ENCODE assay signal across 8 cellular contexts in the genomic region with DNA sequence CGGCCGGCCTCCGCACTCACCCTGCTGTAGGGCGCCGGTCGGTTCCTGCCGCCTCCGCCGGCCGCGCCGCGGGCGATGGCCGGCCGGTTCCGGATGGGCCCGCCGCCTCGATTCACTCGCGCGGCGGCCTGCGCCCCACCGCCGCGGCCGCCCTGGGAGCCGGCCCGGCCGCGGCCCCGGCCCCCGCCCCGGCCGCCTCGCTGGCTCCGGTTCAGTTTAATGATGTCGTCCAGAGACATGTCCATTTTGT. TPM values are rescaled to one million over a fixed set of nuclear protein-coding genes. Genes with fewer than 3 reads are reported as not detected.
DNase-seq lines count a peak whose midpoint lies in the region; FAIRE-seq and TF ChIP-seq lines count a peak whose summit lies in the region.

No MANE protein-coding gene starts in this region.

- H3K9me3 ChIP-seq in kidney (ENCODE audit: control insufficient read depth in 1 of 2, low read length in 2 of 2), result no peaks in the 10 kb centered on the region

- H3K9me3 Mint-ChIP-seq in dendritic cell treated with granulocyte-macrophage colony-stimulating factor and Interleukin-4, amounts not matched to agents 40 ng/mL and 50 ng/mL, for 4 days, result no peaks in the 10 kb centered on the region
- no peaks in the 10 kb centered on the region for H3K9me3 Mint-ChIP-seq in osteocyte (ENCODE audit: unreplicated experiment)

- H3K9ac ChIP-seq in kidney (ENCODE audit: low read length in 2 of 2), result no peak overlapping the region

- H3K27ac ChIP-seq in HL-60 (replicated peaks) (no peak overlapping the region), kidney (ENCODE audit: low read depth in 2 of 2, low read length in 2 of 2) (no peak overlapping the region)

- peaks cover 86% of the 10 kb centered on the region for H3K36me3 Mint-ChIP-seq in dendritic cell treated with granulocyte-macrophage colony-stimulating factor and Interleukin-4, amounts not matched to agents 40 ng/mL and 50 ng/mL, for 4 days (ENCODE audit: low read depth)
- H3K36me3 Mint-ChIP-seq in osteocyte (ENCODE audit: unreplicated experiment), result peaks cover 20% of the 10 kb centered on the region

- H3K4me3 ChIP-seq in GM08714 (ENCODE audit: low read length) (peak overlapping the region; percentile 68), HL-60 (replicated peaks; ENCODE audit: insufficient read depth, low read length) (peak overlapping the region; percentile 85), kidney (ENCODE audit: low read length in 2 of 2) (no peak overlapping the region)

- peaks cover 16 to 26% of the 10 kb centered on the region in 2 donors for H3K36me3 ChIP-seq in kidney (ENCODE audit: control insufficient read depth in 1 of 2, insufficient read depth in 2 of 2, low read length in 2 of 2)

- peaks cover 40% of the 10 kb centered on the region for H3K4me1 Mint-ChIP-seq in dendritic cell treated with granulocyte-macrophage colony-stimulating factor and Interleukin-4, amounts not matched to agents 40 ng/mL and 50 ng/mL, for 4 days (ENCODE audit: low read depth)
- peaks cover 20% of the 10 kb centered on the region for H3K4me1 Mint-ChIP-seq in osteocyte (ENCODE audit: unreplicated experiment)

- peak overlapping the region; percentile 98 for H3K27ac Mint-ChIP-seq in dendritic cell treated with granulocyte-macrophage colony-stimulating factor and Interleukin-4, amounts not matched to agents 40 ng/mL and 50 ng/mL, for 4 days
- H3K27ac Mint-ChIP-seq in osteocyte (ENCODE audit: unreplicated experiment), result peak overlapping the region; percentile 93

- DNase-seq in HL-60 (ENCODE audit: low read depth in 1 of 2, low spot score in 1 of 2), result no peak
- DNase-seq in osteocyte (ENCODE audit: extremely low spot score, unreplicated experiment), result no peak
- DNase-seq in kidney, result no peak
- DNase-seq in cortex of kidney (lab: John Stamatoyannopoulos, UW), result no peak
- no peak for DNase-seq in NCI-H1694 treated with DMSO at 0.1 percent for 48 hours (lab: John Stamatoyannopoulos, UW)
- no peak for DNase-seq in D341Med (ENCODE audit: low spot score)

- no peak for FAIRE-seq in kidney (lab: Jason Lieb, UNC)

- H3K4me1 ChIP-seq in kidney (ENCODE audit: control insufficient read depth in 1 of 2, insufficient read depth in 1 of 2, low read depth in 1 of 2, low read length in 2 of 2), result peaks cover 5% of the 10 kb centered on the region in 2 donors

- H3K27me3 ChIP-seq in HL-60 (ENCODE audit: insufficient read depth, poor library complexity, severe bottlenecking), result no peaks in the 10 kb centered on the region

- H3K4me3 Mint-ChIP-seq in dendritic cell treated with granulocyte-macrophage colony-stimulating factor and Interleukin-4, amounts not matched to agents 40 ng/mL and 50 ng/mL, for 4 days, result peak overlapping the region; percentile 92
- peak overlapping the region; percentile 90 for H3K4me3 Mint-ChIP-seq in osteocyte (ENCODE audit: unreplicated experiment)

- no peaks in the 10 kb centered on the region for H3K27me3 Mint-ChIP-seq in dendritic cell treated with granulocyte-macrophage colony-stimulating factor and Interleukin-4, amounts not matched to agents 40 ng/mL and 50 ng/mL, for 4 days
- H3K27me3 Mint-ChIP-seq in osteocyte (ENCODE audit: unreplicated experiment), result no peaks in the 10 kb centered on the region

- TF ChIP-seq CTCF in HL-60 (IDR thresholded peaks at IDR 0.05; ENCODE audit: insufficient read depth, low read length), result no peak
- TF ChIP-seq CTCF in osteocyte (IDR thresholded peaks at IDR 0.05), result no peak
- TF ChIP-seq CTCF in kidney (IDR thresholded peaks at IDR 0.05; ENCODE audit: borderline replicate concordance, extremely low read depth, insufficient read depth), result no peak

- intact Hi-C loops in dendritic cell treated with granulocyte-macrophage colony-stimulating factor and Interleukin-4, amounts not matched to agents 40 ng/mL and 50 ng/mL, for 4 days (cut with micrococcal nuclease), result loop anchor here (1.0 to 5.0 kb wide), 3 partner anchors 20 to 36 kb away; partner anchors contain the start of genes ARHGDIA, MAFG and P4HB
- intact Hi-C loops in kidney (cut with DNase I), result no loop called here

RNA-seq across cellular contexts. Expression of gene ALYREF, which starts 0.2 kb away (rescaled TPM):
- 72.6 and 78.5 TPM in 2 replicates for total RNA-seq in osteocyte
- total RNA-seq in kidney, result 59.3 TPM
- 45.3 TPM for polyA plus RNA-seq in kidney (ENCODE audit: insufficient read depth, low read depth, low replicate concordance)

RNA-seq across cellular contexts. Expression of gene ANAPC11, which starts 0.3 kb away (rescaled TPM):
- total RNA-seq in osteocyte (119 and 138 TPM in 2 replicates), kidney (88.6 TPM)
- 220 TPM for polyA plus RNA-seq in kidney (ENCODE audit: insufficient read depth, low read depth, low replicate concordance)

RNA-seq across cellular contexts. Expression of gene NPB, which starts 10.8 kb away (rescaled TPM):
- 0.56 and 0.68 TPM in 2 replicates for total RNA-seq in osteocyte
- 0.66 TPM for total RNA-seq in kidney
- polyA plus RNA-seq in kidney (ENCODE audit: insufficient read depth, low read depth, low replicate concordance), result 1.4 TPM

RNA-seq across cellular contexts. Expression of gene PCYT2, which starts 20.0 kb away (rescaled TPM):
- total RNA-seq in osteocyte (33.2 and 38.0 TPM in 2 replicates), kidney (28.4 TPM)
- polyA plus RNA-seq in kidney (ENCODE audit: insufficient read depth, low read depth, low replicate concordance), result 104 TPM

RNA-seq across cellular contexts. Expression of gene ARHGDIA, which starts 20.1 kb away (rescaled TPM):
- total RNA-seq in osteocyte, result 430 and 433 TPM in 2 replicates
- 453 TPM for total RNA-seq in kidney
- polyA plus RNA-seq in kidney (ENCODE audit: insufficient read depth, low read depth, low replicate concordance), result 424 TPM

Comparison
In these comparisons a context has a peak if more than half of its experiments do, and no peak if none do; other contexts are left out.
1. H3K4me3 ChIP-seq: peak in GM08714 (single experiment) and HL-60 (single experiment); none in kidney (0 of 2).